In genomic region chr3:67937498-67938118, GRCh38 we compare ENCODE assay signal across 24 cellular contexts.
"Had no signal": no experiment of that assay in that cellular context is flagged by ENCODE, and none has a peak within 500 bp of the region (broad histone marks: within the 10 kb centered on the region; RNA-seq: fewer than 3 reads in every experiment).

No MANE protein-coding gene starts in this region.

- H3K27ac ChIP-seq: dorsolateral prefrontal cortex, gastrocnemius medialis, heart right ventricle, parathyroid adenoma, prostate gland, skin epidermis, testis, tibial nerve, upper lobe of right lung, vagina had no signal

- H3K4me3 ChIP-seq: dorsolateral prefrontal cortex, gastrocnemius medialis, heart right ventricle, prostate gland, skin epidermis, testis, tibial nerve, upper lobe of right lung, vagina had no signal

- FAIRE-seq: keratinocyte had no signal

- DNase-seq: cortex of kidney; dorsolateral prefrontal cortex; effector CD8-positive, alpha-beta T cell; gastrocnemius medialis; heart right ventricle; hypothalamus; left ventricle myocardium superior; mesendoderm; naive B cell; nephron progenitor cell; retina; stimulated activated CD4-positive, alpha-beta T cell treated with anti-CD3 and anti-CD28 coated beads, Interleukin-2, amount 100 ng/mL, for 24 hours; stimulated activated CD4-positive, alpha-beta T cell treated with anti-CD3 and anti-CD28 coated beads, Interleukin-4, amount 100 ng/mL, for 4 hours; stimulated activated naive B cell treated with anti-CD40 and anti-IgM and Interleukin-4, amounts not matched to agents 10 μg/mL and 1 μg/mL and 100 μg/mL, for 72 hours; stimulated activated naive CD8-positive, alpha-beta T cell treated with anti-CD3 and anti-CD28 coated beads, Interleukin-15, amount 100 ng/mL, for 72 hours; testis; upper lobe of right lung had no signal

- H3K9ac ChIP-seq: parathyroid adenoma had no signal

- H3K79me2 ChIP-seq: parathyroid adenoma had no signal

- H3K4me1 ChIP-seq: gastrocnemius medialis, parathyroid adenoma, prostate gland, testis, upper lobe of right lung, vagina had no signal

- H3K36me3 ChIP-seq: gastrocnemius medialis, heart right ventricle, prostate gland, tibial nerve, upper lobe of right lung, vagina had no signal

- H3K27me3 ChIP-seq: dorsolateral prefrontal cortex, gastrocnemius medialis, heart right ventricle, testis, tibial nerve, upper lobe of right lung, vagina had no signal

- ATAC-seq: gastrocnemius medialis; heart right ventricle; left ventricle myocardium superior; sciatic nerve; stimulated activated naive B cell treated with anti-CD40 and anti-IgM and Interleukin-4, amounts not matched to agents 10 μg/mL and 1 μg/mL and 100 μg/mL, for 72 hours; stimulated activated naive CD8-positive, alpha-beta T cell treated with anti-CD3 and anti-CD28 coated beads, Interleukin-15, amount 100 ng/mL, for 72 hours; upper lobe of right lung had no signal

- H2AFZ ChIP-seq: parathyroid adenoma had no signal

- H3K9me3 ChIP-seq: gastrocnemius medialis, prostate gland, testis, upper lobe of right lung, vagina had no signal
